14 cellular contexts compared by ENCODE assay signal in the genomic region with DNA sequence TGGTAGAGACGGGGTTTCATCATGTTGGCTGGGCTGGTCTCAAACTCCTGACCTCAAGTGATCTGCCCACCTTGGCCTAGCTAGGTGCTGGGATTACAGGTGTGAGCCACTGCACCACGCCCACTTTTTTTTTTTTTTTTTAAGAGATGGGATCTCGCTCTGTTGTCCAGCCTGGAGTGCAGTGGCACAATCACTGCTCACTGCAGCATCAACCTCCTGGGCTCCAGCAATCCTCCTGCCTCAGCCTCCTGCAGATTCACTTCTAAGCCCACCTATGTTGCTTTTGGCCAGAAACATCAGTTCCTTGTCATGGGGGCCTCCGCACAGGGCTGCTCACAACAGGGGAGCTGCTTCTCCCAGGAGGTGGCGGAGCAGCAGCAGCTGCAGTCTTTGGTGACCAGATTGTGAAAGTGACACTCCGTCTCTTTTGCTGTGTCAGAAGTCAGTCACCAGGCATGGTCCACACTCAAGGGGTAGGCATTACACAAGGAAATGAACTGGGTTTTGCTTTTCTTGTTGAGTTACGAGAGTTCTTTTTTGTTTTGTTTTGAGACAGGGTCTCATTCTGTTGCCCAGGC. TPM values are rescaled to one million over a fixed set of nuclear protein-coding genes. Genes with fewer than 3 reads are reported as not detected.
DNase-seq lines count a peak whose midpoint lies in the region; ATAC-seq, FAIRE-seq and TF ChIP-seq lines count a peak whose summit lies in the region.
"Had no signal": no experiment of that assay in that cellular context is flagged by ENCODE, and none has a peak within 500 bp of the region (broad histone marks: within the 10 kb centered on the region; RNA-seq: fewer than 3 reads in every experiment).

No MANE protein-coding gene starts in this region.

- no peaks in the 10 kb centered on the region for H3K9me3 Mint-ChIP-seq in CD4-positive, alpha-beta T cell
- peaks cover 5% of the 10 kb centered on the region for H3K9me3 Mint-ChIP-seq in activated CD4-positive, alpha-beta memory T cell treated with anti-CD3 and anti-CD28 coated beads for 36 hours
- H3K9me3 Mint-ChIP-seq in naive thymus-derived CD4-positive, alpha-beta T cell = peaks cover 0 to 4% (median 0%) of the 10 kb centered on the region in 11 donors

- H3K36me3 Mint-ChIP-seq in CD4-positive, alpha-beta T cell (ENCODE audit: low read depth) = no peaks in the 10 kb centered on the region
- no peaks in the 10 kb centered on the region for H3K36me3 Mint-ChIP-seq in activated CD4-positive, alpha-beta memory T cell treated with anti-CD3 and anti-CD28 coated beads for 36 hours
- H3K36me3 Mint-ChIP-seq in naive thymus-derived CD4-positive, alpha-beta T cell = peaks cover 0 to 4% (median 0%) of the 10 kb centered on the region in 5 donors

- ATAC-seq in CD4-positive, alpha-beta T cell (ENCODE audit: poor library complexity) = no peak
- peak; percentile 69 for ATAC-seq in GM19463 (IDR thresholded peaks at IDR 0.05; ENCODE audit: unreplicated experiment)
- peak; percentile 70 for ATAC-seq in naive thymus-derived CD4-positive, alpha-beta T cell
- ATAC-seq in GM19397 (IDR thresholded peaks at IDR 0.05; ENCODE audit: unreplicated experiment) = no peak

- FAIRE-seq in GM12892 (lab: Jason Lieb, UNC) = no peak
- FAIRE-seq: colon had no signal

- H3K9me3 ChIP-seq in CD4-positive, alpha-beta T cell (ENCODE audit: control insufficient read depth, low read length) = no peaks in the 10 kb centered on the region
- no peaks in the 10 kb centered on the region for H3K9me3 ChIP-seq in naive thymus-derived CD4-positive, alpha-beta T cell (ENCODE audit: control insufficient read depth in 2 of 3, low read length in 3 of 3)
- H3K9me3 ChIP-seq: lower lobe of right lung had no signal

- no peaks in the 10 kb centered on the region for H3K36me3 ChIP-seq in naive thymus-derived CD4-positive, alpha-beta T cell (ENCODE audit: control insufficient read depth in 2 of 3, insufficient read depth in 3 of 3, low read length in 3 of 3)
- H3K36me3 ChIP-seq: lower lobe of right lung had no signal

- TF ChIP-seq CTCF in CD4-positive, alpha-beta T cell (IDR thresholded peaks at IDR 0.05) = no peak

- no peak overlapping the region for H3K4me3 ChIP-seq in naive thymus-derived CD4-positive, alpha-beta T cell (ENCODE audit: low read length)
- H3K4me3 ChIP-seq: lower lobe of right lung had no signal

- CTCF ChIA-PET in CD4-positive, alpha-beta T cell (lab: Charles Lee) = interaction anchor here (0.5 to 2.0 kb wide), 6 partner anchors 9 to 269 kb away, joined by 4 to 22 read pairs (median 6); partner anchors contain the start of genes DECR2 and RAB11FIP3
- CTCF ChIA-PET in activated CD4-positive, alpha-beta memory T cell treated with anti-CD3 and anti-CD28 coated beads for 36 hours (lab: Charles Lee) = interaction anchor here (0.6 to 2.2 kb wide), 12 partner anchors 9 to 393 kb away, joined by 3 to 10 read pairs (median 4); partner anchors contain the start of genes CAPN15, DECR2, PGAP6 and RAB11FIP3
- CTCF ChIA-PET in naive thymus-derived CD4-positive, alpha-beta T cell (lab: Charles Lee) = interaction anchor here (0.7 to 1.8 kb wide), 4 partner anchors 8 to 94 kb away, joined by 3 to 6 read pairs (median 3); partner anchors contain the start of gene DECR2

- TF ChIP-seq POLR2A in GM12892 (IDR thresholded peaks at IDR 0.05; ENCODE audit: low read depth, low read length) = no peak

- H3K4me3 Mint-ChIP-seq in CD4-positive, alpha-beta T cell = peak overlapping the region; percentile 30
- no peak overlapping the region for H3K4me3 Mint-ChIP-seq in activated CD4-positive, alpha-beta memory T cell treated with anti-CD3 and anti-CD28 coated beads for 36 hours
- no peak overlapping the region for H3K4me3 Mint-ChIP-seq in naive thymus-derived CD4-positive, alpha-beta T cell
- H3K4me3 Mint-ChIP-seq: WTC11 had no signal

- no peak overlapping the region for H3K27ac Mint-ChIP-seq in CD4-positive, alpha-beta T cell
- peak overlapping the region; percentile 54 for H3K27ac Mint-ChIP-seq in activated CD4-positive, alpha-beta memory T cell treated with anti-CD3 and anti-CD28 coated beads for 36 hours
- H3K27ac Mint-ChIP-seq in naive thymus-derived CD4-positive, alpha-beta T cell = peak overlapping the region in 4 of 9 donors; percentile 33 to 81 (median 70)
- H3K27ac Mint-ChIP-seq: WTC11 had no signal

- peaks cover 4 to 6% of the 10 kb centered on the region in 2 donors for H3K4me1 ChIP-seq in naive thymus-derived CD4-positive, alpha-beta T cell (ENCODE audit: control insufficient read depth in 2 of 2, insufficient read depth in 2 of 2, low read length in 2 of 2)

- intact Hi-C loops in CD4-positive, alpha-beta T cell (cut with DNase I, micrococcal nuclease) = loop anchor here (2.0 kb wide), 1 partner anchor 94 kb away; no protein-coding TSS in a partner anchor
- intact Hi-C loops in activated CD4-positive, alpha-beta memory T cell treated with anti-CD3 and anti-CD28 coated beads for 36 hours (cut with micrococcal nuclease) = loop anchor here (5.0 kb wide), 3 partner anchors 95 to 215 kb away; partner anchors contain the start of gene CAPN15
- intact Hi-C loops in naive thymus-derived CD4-positive, alpha-beta T cell (cut with micrococcal nuclease) = loop anchor here in 1 of 2 donors (1.0 kb wide), 2 partner anchors 9 to 103 kb away; partner anchors contain the start of gene DECR2

- H3K27me3 ChIP-seq in CD4-positive, alpha-beta T cell (ENCODE audit: control insufficient read depth, insufficient read depth, low read length) = no peaks in the 10 kb centered on the region
- H3K27me3 ChIP-seq in naive thymus-derived CD4-positive, alpha-beta T cell (ENCODE audit: control insufficient read depth in 2 of 2, insufficient read depth in 2 of 2, low read length in 2 of 2) = no peaks in the 10 kb centered on the region

- no peak for DNase-seq in CD4-positive, alpha-beta T cell
- peak; percentile 56 for DNase-seq in activated CD4-positive, alpha-beta memory T cell treated with anti-CD3 and anti-CD28 coated beads for 36 hours
- DNase-seq in naive thymus-derived CD4-positive, alpha-beta T cell = no peak
- DNase-seq in GM12892 (ENCODE audit: insufficient read length) (no peak), DMS79 treated with DMSO at 0.1 percent for 48 hours (lab: John Stamatoyannopoulos, UW) (no peak)
- DNase-seq: aorta, lower lobe of right lung, NCI-H524 treated with DMSO at 0.1 percent for 48 hours had no signal

- H3K27ac ChIP-seq in CD4-positive, alpha-beta T cell (ENCODE audit: low read depth, low read length) = no peak overlapping the region
- H3K27ac ChIP-seq in naive thymus-derived CD4-positive, alpha-beta T cell (ENCODE audit: low read depth, low read length) = no peak overlapping the region
- H3K27ac ChIP-seq: C4-2B, epithelial cell of prostate, lower lobe of right lung had no signal

- no peaks in the 10 kb centered on the region for H3K27me3 Mint-ChIP-seq in CD4-positive, alpha-beta T cell
- no peaks in the 10 kb centered on the region for H3K27me3 Mint-ChIP-seq in activated CD4-positive, alpha-beta memory T cell treated with anti-CD3 and anti-CD28 coated beads for 36 hours
- H3K27me3 Mint-ChIP-seq in naive thymus-derived CD4-positive, alpha-beta T cell = peaks cover 0 to 12% (median 0%) of the 10 kb centered on the region in 5 donors

- POLR2A ChIA-PET in CD4-positive, alpha-beta T cell (lab: Charles Lee) = interaction anchor here (0.6 to 1.4 kb wide), 4 partner anchors 9 to 95 kb away, joined by 3 to 4 read pairs (median 4); partner anchors contain the start of gene DECR2
- POLR2A ChIA-PET in activated CD4-positive, alpha-beta memory T cell treated with anti-CD3 and anti-CD28 coated beads for 36 hours (lab: Charles Lee) = interaction anchor here (0.7 to 1.4 kb wide), 4 partner anchors 9 to 134 kb away, joined by 3 to 7 read pairs (median 5); partner anchors contain the start of gene DECR2
- POLR2A ChIA-PET in naive thymus-derived CD4-positive, alpha-beta T cell (lab: Charles Lee) = interaction anchor here (2.0 to 10.9 kb wide), 2 partner anchors 9 to 10 kb away, joined by 11 to 120 read pairs; partner anchors contain the start of genes DECR2 and PGAP6

- H3K4me1 Mint-ChIP-seq in CD4-positive, alpha-beta T cell (ENCODE audit: low read depth) = peaks cover 16% of the 10 kb centered on the region
- H3K4me1 Mint-ChIP-seq in activated CD4-positive, alpha-beta memory T cell treated with anti-CD3 and anti-CD28 coated beads for 36 hours (ENCODE audit: low read depth) = peaks cover 20% of the 10 kb centered on the region
- H3K4me1 Mint-ChIP-seq in naive thymus-derived CD4-positive, alpha-beta T cell = peaks cover 6 to 28% (median 11%) of the 10 kb centered on the region in 7 donors

RNA-seq across cellular contexts. Expression of gene NME4, which starts 4.5 kb away (rescaled TPM):
- 10 to 100 TPM; 31.2 to 32.6 TPM for total RNA-seq in CD4-positive, alpha-beta T cell
- total RNA-seq in activated CD4-positive, alpha-beta memory T cell treated with anti-CD3 and anti-CD28 coated beads for 36 hours = 10 to 100 TPM; 62.1 to 62.5 TPM
- total RNA-seq in naive thymus-derived CD4-positive, alpha-beta T cell = 10 to 100 TPM; 40.2 to 58.1 (median 42.9) TPM
- polyA plus RNA-seq in naive thymus-derived CD4-positive, alpha-beta T cell = 10 to 100 TPM; 76.7 to 88.6 TPM
- 84.7 TPM for polyA plus RNA-seq in GM12892 (2012; ENCODE audit: missing spikeins)

RNA-seq across cellular contexts. Expression of gene DECR2, which starts 9.1 kb away (rescaled TPM):
- 1 to 10 TPM; 5.7 to 7.0 TPM for total RNA-seq in CD4-positive, alpha-beta T cell
- total RNA-seq in activated CD4-positive, alpha-beta memory T cell treated with anti-CD3 and anti-CD28 coated beads for 36 hours = 1 to 10 TPM; 8.5 to 8.8 TPM
- total RNA-seq in naive thymus-derived CD4-positive, alpha-beta T cell = 10 to 100 TPM in 3 of 5 experiments, 1 to 10 TPM in 2; 7.9 to 13.8 (median 11.6) TPM
- polyA plus RNA-seq in naive thymus-derived CD4-positive, alpha-beta T cell = 1 to 10 TPM; 7.8 to 7.9 TPM
- polyA plus RNA-seq in GM12892 (2012; ENCODE audit: missing spikeins) = 7.7 TPM

RNA-seq across cellular contexts. Expression of gene PGAP6, which starts 10.8 kb away (rescaled TPM):
- total RNA-seq in CD4-positive, alpha-beta T cell = 10 to 100 TPM; 59.7 to 63.7 TPM
- total RNA-seq in activated CD4-positive, alpha-beta memory T cell treated with anti-CD3 and anti-CD28 coated beads for 36 hours = 10 to 100 TPM; 30.6 to 31.5 TPM
- 100 to 1,000 TPM in 1 of 5 experiments, 10 to 100 TPM in 4; 32.2 to 107 (median 89.4) TPM for total RNA-seq in naive thymus-derived CD4-positive, alpha-beta T cell
- polyA plus RNA-seq in naive thymus-derived CD4-positive, alpha-beta T cell = 10 to 100 TPM; 17.0 to 52.4 TPM
- 20.9 TPM for polyA plus RNA-seq in GM12892 (2012; ENCODE audit: missing spikeins)

RNA-seq across cellular contexts. Expression of gene MRPL28, which starts 22.2 kb away (rescaled TPM):
- 10 to 100 TPM; 19.6 to 19.7 TPM for total RNA-seq in CD4-positive, alpha-beta T cell
- total RNA-seq in activated CD4-positive, alpha-beta memory T cell treated with anti-CD3 and anti-CD28 coated beads for 36 hours = 10 to 100 TPM; 76.8 to 77.3 TPM
- 10 to 100 TPM; 21.9 to 86.2 (median 26.5) TPM for total RNA-seq in naive thymus-derived CD4-positive, alpha-beta T cell
- 10 to 100 TPM; 44.1 to 71.7 TPM for polyA plus RNA-seq in naive thymus-derived CD4-positive, alpha-beta T cell
- polyA plus RNA-seq in GM12892 (2012; ENCODE audit: missing spikeins) = 59.7 TPM

RNA-seq across cellular contexts. Expression of gene RAB11FIP3, which starts 32.9 kb away (rescaled TPM):
- 10 to 100 TPM; 28.4 to 29.0 TPM for total RNA-seq in CD4-positive, alpha-beta T cell
- 10 to 100 TPM; 14.8 to 18.4 TPM for total RNA-seq in activated CD4-positive, alpha-beta memory T cell treated with anti-CD3 and anti-CD28 coated beads for 36 hours
- total RNA-seq in naive thymus-derived CD4-positive, alpha-beta T cell = 10 to 100 TPM; 37.9 to 53.0 (median 45.5) TPM
- polyA plus RNA-seq in naive thymus-derived CD4-positive, alpha-beta T cell = 1 to 10 TPM in 1 of 2 donors, under 1 TPM in 1; 0.71 to 4.0 TPM
- polyA plus RNA-seq in GM12892 (2012; ENCODE audit: missing spikeins) = 21.3 TPM

Comparison
In these comparisons a context has a peak if more than half of its experiments do, and no peak if none do; other contexts are left out.
1. ATAC-seq: peak in GM19463 (single experiment) and naive thymus-derived CD4-positive, alpha-beta T cell (single experiment); none in CD4-positive, alpha-beta T cell (single experiment) and GM19397 (single experiment).